Comparison of ENCODE assay signal across 1 cellular context in the genomic region with DNA sequence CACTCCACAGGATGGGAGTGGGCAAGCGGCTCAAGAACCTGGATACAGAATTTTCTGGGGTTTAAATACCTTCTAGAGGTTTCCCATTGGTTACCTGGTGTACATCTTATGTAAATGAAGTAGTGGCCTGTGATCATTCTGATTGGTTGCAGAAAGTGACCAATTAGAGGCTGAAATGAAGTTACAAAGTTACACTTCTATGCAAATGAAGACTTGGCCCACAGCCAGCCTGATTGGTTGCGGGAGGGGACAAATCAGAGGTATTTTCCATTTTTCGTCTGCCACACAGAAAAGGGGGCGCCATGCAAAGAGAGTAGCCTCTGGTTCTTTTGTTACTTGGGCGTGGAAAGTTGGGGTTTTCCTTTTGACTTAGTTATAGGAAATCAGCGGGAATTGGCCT.
TF ChIP-seq lines count a peak whose summit lies in the region.

No MANE protein-coding gene starts in this region.

TF ChIP-seq in GM23338, 12 proteins besides CTCF, POLR2A, EP300 and RAD21 (continued from another document):
- no peak for TF ChIP-seq EZH2 (IDR thresholded peaks at IDR 0.05; ENCODE audit: low read depth, unreplicated experiment)
- TF ChIP-seq POLR2AphosphoS5 (IDR thresholded peaks at IDR 0.05; ENCODE audit: low read depth) = no peak
- no peak for TF ChIP-seq NANOG (IDR thresholded peaks at IDR 0.05; ENCODE audit: borderline replicate concordance)
- TF ChIP-seq ZNF114 (CRISPR knock-in tag; IDR thresholded peaks at IDR 0.05) = no peak
- TF ChIP-seq ZNF462 (CRISPR knock-in tag; IDR thresholded peaks at IDR 0.05) = no peak
- TF ChIP-seq ETS1 (IDR thresholded peaks at IDR 0.05) = no peak
